ENCODE assay signal across 1 cellular context in the genomic region with DNA sequence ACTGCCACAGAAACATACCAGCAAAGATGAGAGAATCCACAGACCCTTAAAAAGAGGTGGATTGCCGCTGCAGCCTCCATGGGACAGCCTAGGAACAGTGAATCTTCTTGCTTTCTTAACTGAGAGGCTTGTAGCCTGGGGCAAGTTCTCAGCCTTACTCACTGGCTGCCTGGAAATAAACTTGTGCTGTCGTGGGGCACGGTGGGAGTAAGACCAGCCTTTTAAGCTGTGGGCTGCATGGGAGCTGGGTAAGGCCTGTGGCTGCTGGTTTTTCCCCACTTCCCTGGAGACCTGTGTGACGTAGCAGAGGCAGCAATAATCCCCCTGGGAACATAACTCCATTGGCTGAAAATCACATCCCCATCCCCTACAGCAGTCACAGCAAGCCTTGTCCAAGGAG.
TF ChIP-seq lines count a peak whose summit lies in the region.

No MANE protein-coding gene starts in this region.

TF ChIP-seq in SK-N-SH treated with all-trans-retinoic acid at 6 μM for 48 hours, 23 proteins besides CTCF, POLR2A, EP300 and RAD21 (continued from another document):
- no peak for TF ChIP-seq POU6F1 (CRISPR knock-in tag; IDR thresholded peaks at IDR 0.05; ENCODE audit: borderline replicate concordance, low read depth)
